ENCODE assay signal across 8 cellular contexts in the genomic region with DNA sequence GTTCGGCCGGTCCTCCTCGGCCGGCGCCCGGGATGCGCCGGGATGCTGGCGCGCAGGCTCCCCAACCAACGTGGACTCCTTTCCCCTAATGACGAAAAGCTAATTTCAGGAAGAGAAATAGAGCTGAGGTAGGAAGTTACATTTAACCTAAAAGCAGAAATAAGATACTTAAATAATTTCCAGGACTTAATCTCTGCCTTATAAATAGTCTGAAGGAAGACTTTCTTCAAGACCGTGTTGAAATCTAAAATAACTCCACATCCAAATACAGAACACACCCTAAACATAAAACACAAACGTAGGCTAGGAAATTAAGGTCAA. TPM values are rescaled to one million over a fixed set of nuclear protein-coding genes. Genes with fewer than 3 reads are reported as not detected.
A peak's percentile ranks its signal among the peaks of the same experiment; 100 is the strongest.
DNase-seq lines count a peak whose midpoint lies in the region; ATAC-seq and TF ChIP-seq lines count a peak whose summit lies in the region.

No MANE protein-coding gene starts in this region.

- H3K9me3 Mint-ChIP-seq in WTC11: no peaks in the 10 kb centered on the region
- H3K9me3 Mint-ChIP-seq in stimulated activated naive CD8-positive, alpha-beta T cell treated with anti-CD3 and anti-CD28 coated beads, Interleukin-15, amount 100 ng/mL, for 72 hours: no peaks in the 10 kb centered on the region

- peaks cover 50% of the 10 kb centered on the region for H3K4me1 Mint-ChIP-seq in WTC11
- peaks cover 48% of the 10 kb centered on the region for H3K4me1 Mint-ChIP-seq in stimulated activated naive CD8-positive, alpha-beta T cell treated with anti-CD3 and anti-CD28 coated beads, Interleukin-15, amount 100 ng/mL, for 72 hours

- CTCF ChIA-PET in WTC11 (lab: Charles Lee): interaction anchor here (2.7 to 3.1 kb wide), 2 partner anchors 13 to 95 kb away, joined by 11 to 12 read pairs; no protein-coding TSS in a partner anchor

- no peaks in the 10 kb centered on the region for H3K27me3 Mint-ChIP-seq in WTC11 (ENCODE audit: low read depth)
- H3K27me3 Mint-ChIP-seq in stimulated activated naive CD8-positive, alpha-beta T cell treated with anti-CD3 and anti-CD28 coated beads, Interleukin-15, amount 100 ng/mL, for 72 hours: no peaks in the 10 kb centered on the region

- peak overlapping the region; percentile 91 for H3K4me3 ChIP-seq in iPS-11a (ENCODE audit: low read depth, low read length)

- peak overlapping the region; percentile 82 for H3K4me3 Mint-ChIP-seq in WTC11
- H3K4me3 Mint-ChIP-seq in stimulated activated naive CD8-positive, alpha-beta T cell treated with anti-CD3 and anti-CD28 coated beads, Interleukin-15, amount 100 ng/mL, for 72 hours: peak overlapping the region; percentile 68 to 77

- POLR2A ChIA-PET in WTC11 (lab: Charles Lee): interaction anchor here (1.0 to 3.2 kb wide), 3 partner anchors 13 to 183 kb away, joined by 3 to 20 read pairs (median 3); no protein-coding TSS in a partner anchor

- H3K36me3 Mint-ChIP-seq in WTC11: peaks cover 15% of the 10 kb centered on the region

- peak; percentile 11 for DNase-seq in NCI-H345 treated with DMSO at 0.1 percent for 48 hours (lab: John Stamatoyannopoulos, UW; ENCODE audit: unreplicated experiment)
- DNase-seq in NCI-H345 (lab: John Stamatoyannopoulos, UW): no peak
- no peak for DNase-seq in WTC11 (ENCODE audit: low spot score)
- no peak for DNase-seq in stimulated activated naive CD8-positive, alpha-beta T cell treated with anti-CD3 and anti-CD28 coated beads, Interleukin-15, amount 100 ng/mL, for 72 hours
- no peak for DNase-seq in middle frontal gyrus (ENCODE audit: extremely low spot score, low spot score)
- no peak for DNase-seq in cerebellar cortex (ENCODE audit: low spot score)

- peak overlapping the region; percentile 91; the same call in 1 of the 2 replicates for H3K27ac Mint-ChIP-seq in WTC11
- peak overlapping the region; percentile 54 to 79 for H3K27ac Mint-ChIP-seq in stimulated activated naive CD8-positive, alpha-beta T cell treated with anti-CD3 and anti-CD28 coated beads, Interleukin-15, amount 100 ng/mL, for 72 hours

- ATAC-seq in WTC11: no peak
- ATAC-seq in stimulated activated naive CD8-positive, alpha-beta T cell treated with anti-CD3 and anti-CD28 coated beads, Interleukin-15, amount 100 ng/mL, for 72 hours: no peak
- ATAC-seq in HG02763 (IDR thresholded peaks at IDR 0.05; ENCODE audit: unreplicated experiment): no peak

- TF ChIP-seq CTCF in WTC11 (IDR thresholded peaks at IDR 0.05): no peak

TF ChIP-seq in WTC11, 78 proteins besides CTCF, POLR2A, EP300 and RAD21:
- TF ChIP-seq ZNF423 (CRISPR knock-in tag; IDR thresholded peaks at IDR 0.05) (0 out of 2 replicates have a peak, but pooled peaks have one; percentile 3), ZNF396 (CRISPR knock-in tag; IDR thresholded peaks at IDR 0.05; ENCODE audit: borderline replicate concordance) (no peak)
- TF ChIP-seq, protein P1, sequence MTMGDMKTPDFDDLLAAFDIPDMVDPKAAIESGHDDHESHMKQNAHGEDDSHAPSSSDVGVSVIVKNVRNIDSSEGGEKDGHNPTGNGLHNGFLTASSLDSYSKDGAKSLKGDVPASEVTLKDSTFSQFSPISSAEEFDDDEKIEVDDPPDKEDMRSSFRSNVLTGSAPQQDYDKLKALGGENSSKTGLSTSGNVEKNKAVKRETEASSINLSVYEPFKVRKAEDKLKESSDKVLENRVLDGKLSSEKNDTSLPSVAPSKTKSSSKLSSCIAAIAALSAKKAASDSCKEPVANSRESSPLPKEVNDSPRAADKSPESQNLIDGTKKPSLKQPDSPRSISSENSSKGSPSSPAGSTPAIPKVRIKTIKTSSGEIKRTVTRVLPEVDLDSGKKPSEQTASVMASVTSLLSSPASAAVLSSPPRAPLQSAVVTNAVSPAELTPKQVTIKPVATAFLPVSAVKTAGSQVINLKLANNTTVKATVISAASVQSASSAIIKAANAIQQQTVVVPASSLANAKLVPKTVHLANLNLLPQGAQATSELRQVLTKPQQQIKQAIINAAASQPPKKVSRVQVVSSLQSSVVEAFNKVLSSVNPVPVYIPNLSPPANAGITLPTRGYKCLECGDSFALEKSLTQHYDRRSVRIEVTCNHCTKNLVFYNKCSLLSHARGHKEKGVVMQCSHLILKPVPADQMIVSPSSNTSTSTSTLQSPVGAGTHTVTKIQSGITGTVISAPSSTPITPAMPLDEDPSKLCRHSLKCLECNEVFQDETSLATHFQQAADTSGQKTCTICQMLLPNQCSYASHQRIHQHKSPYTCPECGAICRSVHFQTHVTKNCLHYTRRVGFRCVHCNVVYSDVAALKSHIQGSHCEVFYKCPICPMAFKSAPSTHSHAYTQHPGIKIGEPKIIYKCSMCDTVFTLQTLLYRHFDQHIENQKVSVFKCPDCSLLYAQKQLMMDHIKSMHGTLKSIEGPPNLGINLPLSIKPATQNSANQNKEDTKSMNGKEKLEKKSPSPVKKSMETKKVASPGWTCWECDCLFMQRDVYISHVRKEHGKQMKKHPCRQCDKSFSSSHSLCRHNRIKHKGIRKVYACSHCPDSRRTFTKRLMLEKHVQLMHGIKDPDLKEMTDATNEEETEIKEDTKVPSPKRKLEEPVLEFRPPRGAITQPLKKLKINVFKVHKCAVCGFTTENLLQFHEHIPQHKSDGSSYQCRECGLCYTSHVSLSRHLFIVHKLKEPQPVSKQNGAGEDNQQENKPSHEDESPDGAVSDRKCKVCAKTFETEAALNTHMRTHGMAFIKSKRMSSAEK (CRISPR knock-in tag; IDR thresholded peaks at IDR 0.05; ENCODE audit: borderline replicate concordance): no peak

RNA-seq across cellular contexts. Expression of a gene that starts 1.2 kb away (rescaled TPM):
- 30.9 to 36.7 TPM (median 32.0 TPM) in 3 replicates for total RNA-seq in WTC11 (2021)

RNA-seq across cellular contexts. Expression of a gene that starts 39.8 kb away (rescaled TPM):
- total RNA-seq in WTC11 (2021): 11.2 to 14.9 TPM (median 12.3 TPM) in 3 replicates
